In the genomic region with DNA sequence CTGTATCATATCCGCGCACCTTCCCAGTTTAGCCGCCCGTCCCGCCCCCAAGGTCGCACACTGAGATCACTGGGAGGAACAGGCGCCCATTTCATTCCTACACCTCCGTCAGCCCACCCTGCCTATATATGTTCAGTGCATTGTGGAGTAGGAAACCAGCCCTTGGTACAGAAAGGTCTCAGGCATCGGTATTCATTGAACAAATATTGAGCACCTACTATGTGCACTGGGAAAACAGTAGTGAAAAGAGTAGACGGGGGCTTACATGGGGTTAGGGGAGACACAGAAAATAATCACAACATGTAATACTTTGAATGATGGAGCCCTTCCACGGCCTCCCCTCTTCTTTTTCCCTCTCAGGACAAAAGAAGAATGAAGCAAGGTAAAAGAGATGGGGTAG, we compare ENCODE assay signal across 1 cellular context.
A peak's percentile ranks its signal among the peaks of the same experiment; 100 is the strongest.
TF ChIP-seq lines count a peak whose summit lies in the region.

No MANE protein-coding gene starts in this region.

TF ChIP-seq in HepG2, 621 proteins besides CTCF, POLR2A, EP300 and RAD21:
- TF ChIP-seq NONO (IDR thresholded peaks at IDR 0.05) = no peak
- 0 out of 2 replicates have a peak, but pooled peaks have one; percentile 9 for TF ChIP-seq NONO (CRISPR knock-in tag; conservative IDR thresholded peaks at IDR 0.05)
- peak; percentile 31; the same call in 1 of the 2 replicates for TF ChIP-seq ZKSCAN1 (IDR thresholded peaks at IDR 0.05; ENCODE audit: low read length)
- no peak for TF ChIP-seq HOXA7 (CRISPR knock-in tag; IDR thresholded peaks at IDR 0.05)
